ENCODE assay signal across 22 cellular contexts in the genomic region with DNA sequence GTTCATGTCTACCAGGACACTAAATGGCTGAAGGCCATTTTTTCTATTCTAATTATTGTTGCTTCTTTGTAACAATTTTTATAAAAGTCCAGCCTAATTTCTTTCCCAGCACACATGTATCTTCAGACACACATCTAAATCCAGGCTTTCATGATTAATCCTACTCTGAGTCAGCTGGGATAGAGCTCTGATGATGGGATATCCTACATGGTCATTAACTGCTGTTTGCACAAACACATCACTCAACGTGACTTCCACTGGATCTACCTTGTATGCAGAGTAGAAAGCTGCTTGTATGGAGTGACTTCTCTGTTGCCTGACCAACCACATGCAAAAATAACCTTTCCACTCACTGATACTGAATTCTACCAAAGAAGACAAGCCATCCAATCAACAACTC.
DNase-seq lines count a peak whose midpoint lies in the region; ATAC-seq lines count a peak whose summit lies in the region.
"Had no signal": no experiment of that assay in that cellular context is flagged by ENCODE, and none has a peak within 500 bp of the region (broad histone marks: within the 10 kb centered on the region; RNA-seq: fewer than 3 reads in every experiment).

No MANE protein-coding gene starts in this region.

- POLR2A ChIA-PET in T-cell (lab: Charles Lee) = no interaction called here

- H3K27ac Mint-ChIP-seq in activated naive CD4-positive, alpha-beta T cell treated with anti-CD3 and anti-CD28 coated beads, Interleukin-2, amount 50 U/mL, for 72 hours = no peak overlapping the region
- no peak overlapping the region for H3K27ac Mint-ChIP-seq in T-cell
- H3K27ac Mint-ChIP-seq: nephron progenitor cell, type B pancreatic cell had no signal

- CTCF ChIA-PET in T-cell (lab: Charles Lee) = no interaction called here

- H3K36me3 Mint-ChIP-seq in activated naive CD4-positive, alpha-beta T cell treated with anti-CD3 and anti-CD28 coated beads, Interleukin-2, amount 50 U/mL, for 72 hours = no peaks in the 10 kb centered on the region
- no peaks in the 10 kb centered on the region for H3K36me3 Mint-ChIP-seq in T-cell

- H3K9me3 Mint-ChIP-seq in activated naive CD4-positive, alpha-beta T cell treated with anti-CD3 and anti-CD28 coated beads, Interleukin-2, amount 50 U/mL, for 72 hours = peaks cover 0 to 9% of the 10 kb centered on the region in 2 donors
- H3K9me3 Mint-ChIP-seq in T-cell = peaks cover 0 to 4% (median 0%) of the 10 kb centered on the region in 3 donors
- H3K9me3 Mint-ChIP-seq: nephron progenitor cell had no signal

- H3K4me3 Mint-ChIP-seq in T-cell = no peak overlapping the region
- H3K4me3 Mint-ChIP-seq: nephron progenitor cell, type B pancreatic cell had no signal

- H3K4me1 Mint-ChIP-seq in T-cell = no peaks in the 10 kb centered on the region

- H3K27me3 Mint-ChIP-seq in T-cell = peaks cover 9% of the 10 kb centered on the region in 2 donors

- DNase-seq in HCEC 1CT (peak; percentile 68), NCI-H510A treated with DMSO at 0.1 percent for 48 hours (lab: John Stamatoyannopoulos, UW) (peak; percentile 39), renal cortical epithelial cell (ENCODE audit: low read depth) (peak; percentile 89), T-cell (no peak), ecto neural progenitor cell (ENCODE audit: low spot score) (no peak)
- DNase-seq in activated naive CD4-positive, alpha-beta T cell treated with anti-CD3 and anti-CD28 coated beads, Interleukin-2, amount 50 U/mL, for 72 hours (ENCODE audit: low spot score in 2 of 2) = no peak
- DNase-seq: activated CD4-positive, alpha-beta T cell treated with anti-CD3 and anti-CD28 coated beads for 48 hours; activated T-cell treated with anti-CD3 and anti-CD28 coated beads, Interleukin-2, amount 50 U/mL, for 1 hour; C1 segment of cervical spinal cord; cerebellar nuclear complex; GDM1; heart left ventricle; left ventricle myocardium inferior; NCI-H1436 treated with DMSO at 0.1 percent for 48 hours; NCI-H524 treated with DMSO at 0.1 percent for 48 hours; nephron progenitor cell; SJCRH30; stimulated activated CD4-positive, alpha-beta T cell treated with anti-CD3 and anti-CD28 coated beads, Interleukin-2, amount 100 ng/mL, for 48 hours; T-helper 9 cell had no signal

- ATAC-seq in esophagus mucosa (peak; percentile 83), GM21423 (IDR thresholded peaks at IDR 0.05; ENCODE audit: unreplicated experiment) (no peak), T-cell (replicated peaks in 1 of 4) (no peak)
- no peak for ATAC-seq in activated naive CD4-positive, alpha-beta T cell treated with anti-CD3 and anti-CD28 coated beads, Interleukin-2, amount 50 U/mL, for 72 hours
- ATAC-seq: heart left ventricle had no signal

Comparison
In these comparisons a context has a peak if more than half of its experiments do, and no peak if none do; other contexts are left out.
1. DNase-seq: peak in HCEC 1CT (single experiment), NCI-H510A treated with DMSO at 0.1 percent for 48 hours (single experiment) and renal cortical epithelial cell (single experiment); none in activated naive CD4-positive, alpha-beta T cell treated with anti-CD3 and anti-CD28 coated beads, Interleukin-2, amount 50 U/mL, for 72 hours (0 of 2), T-cell (0 of 34) and ecto neural progenitor cell (single experiment).